ENCODE assay signal across 1 cellular context in genomic region chr21:31929548-31929947, GRCh38.
A peak's percentile ranks its signal among the peaks of the same experiment; 100 is the strongest.
TF ChIP-seq lines count a peak whose summit lies in the region.

No MANE protein-coding gene starts in this region.

TF ChIP-seq in HepG2, 621 proteins besides CTCF, POLR2A, EP300 and RAD21 (continued from another document):
- TF ChIP-seq ZBTB4 (CRISPR knock-in tag; IDR thresholded peaks at IDR 0.05; ENCODE audit: borderline replicate concordance) (no peak), PLSCR1 (CRISPR knock-in tag; IDR thresholded peaks at IDR 0.05; ENCODE audit: borderline replicate concordance) (no peak), ASH2L (IDR thresholded peaks at IDR 0.05; ENCODE audit: insufficient read length, low read depth, low read length) (peak; percentile 73), DMTF1 (CRISPR knock-in tag; IDR thresholded peaks at IDR 0.05) (no peak), ZNF775 (CRISPR knock-in tag; IDR thresholded peaks at IDR 0.05; ENCODE audit: borderline replicate concordance) (no peak), ZNF691 (CRISPR knock-in tag; IDR thresholded peaks at IDR 0.05; ENCODE audit: borderline replicate concordance, low read depth) (peak; percentile 42; the same call in 1 of the 2 replicates), ZNF780A (CRISPR knock-in tag; IDR thresholded peaks at IDR 0.05) (no peak), AKAP8 (CRISPR knock-in tag; IDR thresholded peaks at IDR 0.05) (no peak), SOX13 (IDR thresholded peaks at IDR 0.05) (peak; percentile 92), SOX13 (CRISPR knock-in tag; conservative IDR thresholded peaks at IDR 0.05 in 1 of 2, IDR thresholded peaks at IDR 0.05 in 1 of 2) (peak in 1 of 2 experiments; percentile 97; a peak in 2 of 4 replicates), ZBTB7A (CRISPR knock-in tag; IDR thresholded peaks at IDR 0.05) (no peak), JUN (CRISPR knock-in tag; IDR thresholded peaks at IDR 0.05) (0 out of 2 replicates have a peak, but pooled peaks have one; percentile 25), KAT8 (CRISPR knock-in tag; IDR thresholded peaks at IDR 0.05) (peak; percentile 58; the same call in 1 of the 2 replicates), IRX3 (CRISPR knock-in tag; IDR thresholded peaks at IDR 0.05; ENCODE audit: borderline replicate concordance, low read depth) (no peak), ZNF143 (CRISPR knock-in tag; IDR thresholded peaks at IDR 0.05) (0 out of 2 replicates have a peak, but pooled peaks have one; percentile 18), ZNF24 (IDR thresholded peaks at IDR 0.05) (no peak), ZNF589 (CRISPR knock-in tag; conservative IDR thresholded peaks at IDR 0.05) (no peak), ZNF510 (CRISPR knock-in tag; IDR thresholded peaks at IDR 0.05; ENCODE audit: low read depth) (no peak), THAP7 (CRISPR knock-in tag; IDR thresholded peaks at IDR 0.05) (no peak), ZNF33B (CRISPR knock-in tag; IDR thresholded peaks at IDR 0.05) (no peak), KLF16 (CRISPR knock-in tag; IDR thresholded peaks at IDR 0.05) (peak in 1 of 2 experiments; percentile 54; a peak in 1 of 4 replicates), ZNF512 (CRISPR knock-in tag; IDR thresholded peaks at IDR 0.05) (no peak), YEATS4 (CRISPR knock-in tag; IDR thresholded peaks at IDR 0.05; ENCODE audit: borderline replicate concordance) (peak; percentile 63; the same call in 1 of the 2 replicates), FOXK2 (IDR thresholded peaks at IDR 0.05) (0 out of 2 replicates have a peak, but pooled peaks have one; percentile 61), ZBTB20 (CRISPR knock-in tag; IDR thresholded peaks at IDR 0.05; ENCODE audit: borderline replicate concordance, low read depth) (peak; percentile 85; the same call in 1 of the 2 replicates), SRSF1 (optimal IDR thresholded peaks at IDR 0.05; ENCODE audit: low read depth, low read length) (no peak), HNRNPL (IDR thresholded peaks at IDR 0.05; ENCODE audit: low read depth, low read length) (no peak), ZBTB34 (CRISPR knock-in tag; IDR thresholded peaks at IDR 0.05) (peak; percentile 75; the same call in 1 of the 2 replicates), STAT6 (CRISPR knock-in tag; IDR thresholded peaks at IDR 0.05; ENCODE audit: borderline replicate concordance) (no peak), CREB1 (IDR thresholded peaks at IDR 0.05) (no peak), CREB1 (CRISPR knock-in tag; IDR thresholded peaks at IDR 0.05) (no peak), ZBTB10 (CRISPR knock-in tag; IDR thresholded peaks at IDR 0.05; ENCODE audit: borderline replicate concordance) (no peak)
